ENCODE assay signal across 8 cellular contexts in the genomic region with DNA sequence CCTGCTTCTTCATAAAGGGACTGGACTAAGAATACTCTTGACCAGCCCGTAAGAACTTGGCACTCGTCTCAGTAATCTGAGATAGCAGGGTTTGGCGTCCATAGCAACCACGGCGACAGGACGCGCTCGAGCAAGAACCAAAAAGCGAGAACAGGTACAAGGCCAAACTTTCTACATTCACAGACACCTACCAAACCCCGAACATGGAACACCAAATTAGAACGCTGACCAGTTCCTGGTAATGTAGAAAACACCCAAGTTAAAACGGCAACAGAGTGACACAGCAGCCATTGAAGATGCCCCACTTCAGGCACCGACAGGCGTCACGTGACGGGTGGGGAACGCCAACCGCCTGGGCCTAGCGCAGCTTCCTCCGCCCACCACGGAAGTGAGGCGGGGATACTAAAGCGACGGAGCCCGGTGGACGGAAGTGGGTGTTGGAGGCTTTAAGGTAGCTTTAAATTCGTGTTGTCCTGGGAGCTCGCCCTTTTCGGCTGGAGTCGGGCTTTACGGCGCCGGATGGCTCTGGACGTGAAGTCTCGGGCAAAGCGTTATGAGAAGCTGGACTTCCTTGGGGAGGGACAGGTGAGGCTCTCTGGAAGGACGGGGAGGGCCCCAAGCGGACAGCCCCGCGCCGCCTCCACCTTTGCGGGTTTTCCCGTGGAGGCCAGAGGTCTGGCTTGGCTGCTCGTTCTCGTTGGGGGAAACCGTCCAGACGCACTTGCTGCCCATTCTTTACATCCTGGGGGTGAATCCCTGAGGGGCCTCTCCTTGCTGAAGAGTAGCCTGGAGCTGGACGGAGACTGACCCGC. TPM values are rescaled to one million over a fixed set of nuclear protein-coding genes. Genes with fewer than 3 reads are reported as not detected.
DNase-seq lines count a peak whose midpoint lies in the region; TF ChIP-seq lines count a peak whose summit lies in the region.

CDK7 (plus strand) TSS at position 430 of the 812 bp plus-strand sequence; CDS start at position 520, 90 bp downstream.

- peak; percentile 40 for TF ChIP-seq RAD21 in neural cell (conservative IDR thresholded peaks at IDR 0.05)

- H3K27me3 ChIP-seq in HAP-1 (ENCODE audit: low read depth): no peaks in the 10 kb centered on the region
- no peaks in the 10 kb centered on the region for H3K27me3 ChIP-seq in MM.1S (replicated peaks; ENCODE audit: insufficient read depth, low read length)
- no peaks in the 10 kb centered on the region for H3K27me3 ChIP-seq in neural cell (ENCODE audit: insufficient read depth, low read depth, low read length)
- no peaks in the 10 kb centered on the region for H3K27me3 ChIP-seq in stomach

- DNase-seq in HAP-1 (ENCODE audit: low spot score in 2 of 2): peak; percentile 92 to 95
- DNase-seq in MM.1S: peak; percentile 93
- DNase-seq in SIG-M5 (lab: John Stamatoyannopoulos, UW): peak; percentile 76
- DNase-seq in activated gamma-delta T cell (lab: John Stamatoyannopoulos, UW): peak; percentile 77
- peak; percentile 93 for DNase-seq in fibroblast of villous mesenchyme (ENCODE audit: low read depth)
- DNase-seq in stomach: peak; percentile 95

- TF ChIP-seq CTCF in MM.1S (IDR thresholded peaks at IDR 0.05; ENCODE audit: low read length) (no peak), fibroblast of villous mesenchyme (IDR thresholded peaks at IDR 0.05; ENCODE audit: insufficient read depth, low read depth, low read length) (no peak), neural cell (IDR thresholded peaks at IDR 0.05; ENCODE audit: poor library complexity, severe bottlenecking) (peak; percentile 18), stomach (IDR thresholded peaks at IDR 0.05) (peak in 1 of 7 experiments; percentile 25)

- 0 to 1% (median 0%) methylated on average over 46 to 49 of the region's 49 CpGs for WGBS in stomach, 5 donors

- intact Hi-C loops in stomach (cut with DNase I; ENCODE audit: low total_unique reads): no loop called here

- H4K20me1 ChIP-seq in MM.1S (ENCODE audit: insufficient read depth, low read length): no peaks in the 10 kb centered on the region
- H4K20me1 ChIP-seq in neural cell (ENCODE audit: insufficient read depth): no peaks in the 10 kb centered on the region

- H3K9me2 ChIP-seq in MM.1S (replicated peaks; ENCODE audit: insufficient read depth, low read length) (no peaks in the 10 kb centered on the region), neural cell (ENCODE audit: insufficient read depth, low read length) (no peaks in the 10 kb centered on the region)

- H3K4me1 ChIP-seq in ES-I3 (ENCODE audit: insufficient read depth, low read length) (no peaks in the 10 kb centered on the region; the same call in 1 of the 2 replicates), HAP-1 (peaks cover 10% of the 10 kb centered on the region), MM.1S (ENCODE audit: low read length) (peaks cover 8% of the 10 kb centered on the region), stomach (peaks cover 24 to 48% (median 34%) of the 10 kb centered on the region in 4 donors)

- H3K9me3 ChIP-seq in ES-I3 (ENCODE audit: control insufficient read depth, insufficient read depth, low read length) (no peaks in the 10 kb centered on the region), HAP-1 (no peaks in the 10 kb centered on the region), MM.1S (replicated peaks; ENCODE audit: insufficient read depth, low read length) (no peaks in the 10 kb centered on the region), neural cell (ENCODE audit: low read length) (no peaks in the 10 kb centered on the region), stomach (no peaks in the 10 kb centered on the region)

- no peak for TF ChIP-seq EP300 in neural cell (conservative IDR thresholded peaks at IDR 0.05; ENCODE audit: poor library complexity, severe bottlenecking)
- TF ChIP-seq EP300 in stomach (IDR thresholded peaks at IDR 0.05): no peak

- H3K27ac ChIP-seq in MM.1S (ENCODE audit: low read length): peak within 1 kb of the TSS; percentile 22; the same call in 1 of the 2 replicates
- H3K27ac ChIP-seq in neural cell (ENCODE audit: low read length): peak within 1 kb of the TSS; percentile 63
- H3K27ac ChIP-seq in stomach: peak within 1 kb of the TSS; percentile 84 to 88 (median 86)

- in situ Hi-C loops in HAP-1 (cut with MboI; ENCODE audit: low sequenced_read_pairs): loop anchor here (25.0 kb wide), 1 partner anchor 103 kb away; the partner anchor contains the start of gene CCDC125

- peak within 1 kb of the TSS; percentile 93 for H2AFZ ChIP-seq in MM.1S (ENCODE audit: low read length)
- peak within 1 kb of the TSS; percentile 88 for H2AFZ ChIP-seq in neural cell (ENCODE audit: low read depth, low read length)

- H3K4me3 ChIP-seq in HAP-1 (peak within 1 kb of the TSS; percentile 78), MM.1S (ENCODE audit: low read length) (peak within 1 kb of the TSS; percentile 74), fibroblast of villous mesenchyme (ENCODE audit: low read depth, low read length) (peak within 1 kb of the TSS; percentile 89), neural cell (ENCODE audit: low read length) (peak within 1 kb of the TSS; percentile 99), stomach (peak within 1 kb of the TSS; percentile 58 to 84 (median 83))

- peak in 1 of 4 donors; percentile 20 for TF ChIP-seq POLR2A in stomach (IDR thresholded peaks at IDR 0.05)

- H3K36me3 ChIP-seq in ES-I3 (ENCODE audit: insufficient read depth, low read length) (no peaks in the 10 kb centered on the region), HAP-1 (replicated peaks) (peaks cover 22% of the 10 kb centered on the region), MM.1S (replicated peaks; ENCODE audit: insufficient read depth, low read length) (no peaks in the 10 kb centered on the region), neural cell (ENCODE audit: insufficient read depth, low read length) (no peaks in the 10 kb centered on the region), stomach (peaks cover 0 to 38% (median 28%) of the 10 kb centered on the region in 4 donors)

- H3K79me2 ChIP-seq in MM.1S (ENCODE audit: low read length): peaks cover 35% of the 10 kb centered on the region
- peaks cover 33% of the 10 kb centered on the region for H3K79me2 ChIP-seq in neural cell (replicated peaks; ENCODE audit: insufficient read depth, low read length)

- H3K9ac ChIP-seq in ES-I3 (ENCODE audit: low read depth, low read length): peak within 1 kb of the TSS; percentile 81
- H3K9ac ChIP-seq in MM.1S (ENCODE audit: low read length): peak within 1 kb of the TSS; percentile 60
- H3K9ac ChIP-seq in neural cell (ENCODE audit: low read length): peak within 1 kb of the TSS; percentile 82

- H3F3A ChIP-seq in MM.1S (ENCODE audit: insufficient read depth, low read length): 0 out of 2 replicates have a peak, but pooled peaks cover 3% of the 10 kb centered on the region
- no peaks in the 10 kb centered on the region for H3F3A ChIP-seq in neural cell (ENCODE audit: insufficient read depth, low read length, poor library complexity, severe bottlenecking)

- H3K4me2 ChIP-seq in MM.1S (ENCODE audit: low read depth, low read length) (peak within 1 kb of the TSS; percentile 85), neural cell (ENCODE audit: low read length) (peak within 1 kb of the TSS; percentile 80)

TF ChIP-seq in neural cell, 6 proteins besides CTCF, POLR2A, EP300 and RAD21:
- TF ChIP-seq EZH2 (IDR thresholded peaks at IDR 0.05; ENCODE audit: borderline replicate concordance, insufficient read depth, low read length, poor library complexity, severe bottlenecking) (no peak), MXI1 (conservative IDR thresholded peaks at IDR 0.05; ENCODE audit: poor library complexity, severe bottlenecking) (peak; percentile 91), POLR2AphosphoS5 (IDR thresholded peaks at IDR 0.05) (peak; percentile 70), SMC3 (conservative IDR thresholded peaks at IDR 0.05; ENCODE audit: poor library complexity) (peak; percentile 44)

RNA-seq across cellular contexts. Expression of gene CDK7, which starts in this region (rescaled TPM):
- 42.5 and 91.1 TPM in 2 replicates for total RNA-seq in fibroblast of villous mesenchyme
- 44.2 and 101 TPM in 2 replicates for polyA plus RNA-seq in neural cell
- polyA minus RNA-seq in neural cell: 55.3 and 90.5 TPM in 2 replicates
- total RNA-seq in stomach: 10 to 100 TPM in 2 of 5 donors, 1 to 10 TPM in 1, not detected in 2; 5.8 to 51.4 (median 14.1) TPM
- polyA plus RNA-seq in stomach: 10 to 100 TPM; 18.2 to 30.0 (median 29.8) TPM

Comparison
In these comparisons a context has a peak if more than half of its experiments do, and no peak if none do; other contexts are left out.
1. Peak in every context shown above with its lines: DNase-seq, H3K4me3 ChIP-seq and H3K27ac ChIP-seq.
2. H3K27ac ChIP-seq: peak in every context shown above with its lines; median percentile 86 in stomach; 63 in neural cell; 22 in MM.1S.